8 cellular contexts compared by ENCODE assay signal in the genomic region with DNA sequence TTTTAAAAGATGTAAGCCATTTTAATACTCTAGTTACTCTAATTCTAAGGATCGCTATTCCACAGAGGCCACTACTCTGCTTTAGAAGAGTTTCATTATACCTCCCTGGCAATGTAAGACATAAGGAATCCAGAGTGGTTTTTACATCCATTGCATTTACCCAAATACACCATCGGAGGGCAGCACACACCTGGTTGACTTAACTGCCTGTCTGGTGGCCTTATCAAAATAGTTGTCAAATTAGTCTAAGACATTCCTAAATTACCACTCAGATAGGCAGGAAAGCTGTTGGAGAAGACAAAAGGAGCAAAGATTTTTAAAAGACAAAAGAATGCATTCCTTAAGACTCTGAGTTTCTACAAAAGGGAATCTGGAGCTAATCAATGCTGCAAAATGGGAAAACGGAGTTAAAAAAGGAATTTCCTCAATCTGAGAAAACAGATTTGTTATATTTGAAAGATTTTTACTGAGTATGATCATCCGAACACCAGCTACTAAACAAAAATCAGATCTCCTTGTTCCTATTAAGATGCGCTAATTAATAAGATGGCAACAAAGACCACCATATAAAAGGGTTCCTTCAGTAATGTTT. TPM values are rescaled to one million over a fixed set of nuclear protein-coding genes. Genes with fewer than 3 reads are reported as not detected.
A peak's percentile ranks its signal among the peaks of the same experiment; 100 is the strongest.
DNase-seq lines count a peak whose midpoint lies in the region; ATAC-seq and TF ChIP-seq lines count a peak whose summit lies in the region.

No MANE protein-coding gene starts in this region.

- no peak overlapping the region for H3K4me3 Mint-ChIP-seq in CD8-positive, alpha-beta memory T cell

- peak; percentile 61 for ATAC-seq in GM19452 (IDR thresholded peaks at IDR 0.05; ENCODE audit: unreplicated experiment)
- ATAC-seq in GM18519 (IDR thresholded peaks at IDR 0.05; ENCODE audit: low FRiP score, unreplicated experiment): no peak

- POLR2A ChIA-PET in CD8-positive, alpha-beta memory T cell (lab: Charles Lee): interaction anchor here (0.6 kb wide), 1 partner anchor 669 kb away, joined by 5 read pairs; no protein-coding TSS in a partner anchor
- POLR2A ChIA-PET in PC-9 (lab: Charles Lee; ENCODE audit: unreplicated experiment): interaction anchor here (0.6 kb wide), 3 partner anchors 259 to 389 kb away, joined by 3 to 12 read pairs (median 4); no protein-coding TSS in a partner anchor

- 0 out of 2 replicates have a peak, but pooled peaks cover 3% of the 10 kb centered on the region for H3F3A ChIP-seq in PC-9 (ENCODE audit: insufficient read depth, low read depth)

- H3K4me1 ChIP-seq in CD8-positive, alpha-beta memory T cell (ENCODE audit: insufficient read depth, low read length): no peaks in the 10 kb centered on the region
- H3K4me1 ChIP-seq in PC-9 (replicated peaks; ENCODE audit: insufficient read depth): no peaks in the 10 kb centered on the region
- H3K4me1 ChIP-seq in right atrium auricular region: no peaks in the 10 kb centered on the region

- peak; percentile 86 for TF ChIP-seq CTCF in LNCAP (IDR thresholded peaks at IDR 0.05)
- TF ChIP-seq CTCF in PC-9 (conservative IDR thresholded peaks at IDR 0.05): peak; percentile 94
- TF ChIP-seq CTCF in right atrium auricular region (IDR thresholded peaks at IDR 0.05): peak; percentile 65 to 85
- TF ChIP-seq CTCF in retinal pigment epithelial cell (conservative IDR thresholded peaks at IDR 0.05; ENCODE audit: low read depth, low read length): peak; percentile 84

- no peaks in the 10 kb centered on the region for H3K36me3 ChIP-seq in CD8-positive, alpha-beta memory T cell (ENCODE audit: insufficient read depth, low read length)
- H3K36me3 ChIP-seq in PC-9 (ENCODE audit: low read depth) (no peaks in the 10 kb centered on the region), right atrium auricular region (no peaks in the 10 kb centered on the region)

- no TSS peak for BruUV-seq in PC-9 (replicated peaks; lab: Mats Ljungman, UMichigan)

- peak; percentile 3 to 50 (median 7) for DNase-seq in CD8-positive, alpha-beta memory T cell
- peak; percentile 70 to 72 for DNase-seq in PC-9
- DNase-seq in amniotic epithelial cell (ENCODE audit: low read depth): peak; percentile 83
- DNase-seq in right atrium auricular region (ENCODE audit: low spot score): no peak
- DNase-seq in retinal pigment epithelial cell (ENCODE audit: low read depth): peak; percentile 25

- no peaks in the 10 kb centered on the region for H3K27me3 ChIP-seq in CD8-positive, alpha-beta memory T cell (ENCODE audit: insufficient read depth, low read length, poor library complexity, severe bottlenecking)
- H3K27me3 ChIP-seq in PC-9 (ENCODE audit: insufficient read depth, low read depth) (no peaks in the 10 kb centered on the region), right atrium auricular region (no peaks in the 10 kb centered on the region)

- no peaks in the 10 kb centered on the region for H3K79me2 ChIP-seq in PC-9 (ENCODE audit: low read depth)

- peak overlapping the region in 1 of 8 donors; percentile 1 for H3K27ac Mint-ChIP-seq in CD8-positive, alpha-beta memory T cell

- H2AFZ ChIP-seq in PC-9: no peak overlapping the region

- H3K27me3 Mint-ChIP-seq in CD8-positive, alpha-beta memory T cell: no peaks in the 10 kb centered on the region

- no peaks in the 10 kb centered on the region for H3K9me3 ChIP-seq in CD8-positive, alpha-beta memory T cell (ENCODE audit: low read length)
- H3K9me3 ChIP-seq in PC-9 (ENCODE audit: insufficient read depth, low read depth) (no peaks in the 10 kb centered on the region), right atrium auricular region (no peaks in the 10 kb centered on the region)

- H3K9me3 Mint-ChIP-seq in CD8-positive, alpha-beta memory T cell: no peaks in the 10 kb centered on the region

- H3K36me3 Mint-ChIP-seq in CD8-positive, alpha-beta memory T cell: peaks cover 0 to 2% (median 0%) of the 10 kb centered on the region in 3 donors

- H3K27ac ChIP-seq in CD8-positive, alpha-beta memory T cell (ENCODE audit: low read depth, low read length): no peak overlapping the region
- H3K27ac ChIP-seq in PC-9 (no peak overlapping the region), right atrium auricular region (no peak overlapping the region)

- H3K4me3 ChIP-seq in CD8-positive, alpha-beta memory T cell (ENCODE audit: low read length): no peak overlapping the region
- H3K4me3 ChIP-seq in PC-9: no peak overlapping the region
- H3K4me3 ChIP-seq in right atrium auricular region: no peak overlapping the region
- no peak overlapping the region for H3K4me3 ChIP-seq in retinal pigment epithelial cell (ENCODE audit: low read length)

- no peaks in the 10 kb centered on the region for H4K20me1 ChIP-seq in PC-9 (ENCODE audit: insufficient read depth)

- H3K9me2 ChIP-seq in PC-9 (ENCODE audit: insufficient read depth): no peaks in the 10 kb centered on the region

- no peaks in the 10 kb centered on the region for H3K4me1 Mint-ChIP-seq in CD8-positive, alpha-beta memory T cell

- CTCF ChIA-PET in CD8-positive, alpha-beta memory T cell (lab: Charles Lee): interaction anchor here (1.0 to 1.2 kb wide), 3 partner anchors 10 to 272 kb away, joined by 3 read pairs; no protein-coding TSS in a partner anchor
- CTCF ChIA-PET in PC-9 (lab: Charles Lee): interaction anchor here (0.5 to 2.0 kb wide), 13 partner anchors 10 to 1045 kb away, joined by 3 to 11 read pairs (median 4); no protein-coding TSS in a partner anchor

- H3K4me2 ChIP-seq in PC-9: no peak overlapping the region

- intact Hi-C loops in PC-9 (cut with micrococcal nuclease; ENCODE audit: unreplicated experiment): loop anchor here (1.0 to 10.0 kb wide), 8 partner anchors 71 to 1657 kb away; partner anchors contain the start of genes ALG10 and YARS2

RNA-seq across cellular contexts. Expression of gene FGD4, which starts 33.8 kb away (rescaled TPM):
- total RNA-seq in CD8-positive, alpha-beta memory T cell: 1 to 10 TPM in 1 of 2 experiments, under 1 TPM in 1; 0.64 to 1.4 TPM
- 1.4 TPM for polyA plus RNA-seq in CD8-positive, alpha-beta memory T cell
- total RNA-seq in PC-9 (2021) (26.2 and 28.3 TPM in 2 replicates), right atrium auricular region (10 to 100 TPM; 13.5 to 16.2 TPM)

Comparison
In these comparisons a context has a peak if more than half of its experiments do, and no peak if none do; other contexts are left out.
1. RNA of gene FGD4, which starts 33.8 kb away (total RNA-seq): 26.2 to 28.3 TPM in PC-9 and 13.5 to 16.2 TPM in right atrium auricular region; 0.64 to 1.4 TPM in CD8-positive, alpha-beta memory T cell; every median in the first group is over 4 times any median in the second.
2. Peak in every context shown above with its lines, with median percentiles within 50 percentile points of each other: CTCF ChIP-seq.